In genomic region chr20:47349365-47350180, GRCh38 we compare ENCODE assay signal across 11 cellular contexts. TPM values are rescaled to one million over a fixed set of nuclear protein-coding genes. Genes with fewer than 3 reads are reported as not detected.
A peak's percentile ranks its signal among the peaks of the same experiment; 100 is the strongest.
DNase-seq lines count a peak whose midpoint lies in the region; ATAC-seq and TF ChIP-seq lines count a peak whose summit lies in the region.
"Had no signal": no experiment of that assay in that cellular context is flagged by ENCODE, and none has a peak within 500 bp of the region (broad histone marks: within the 10 kb centered on the region; RNA-seq: fewer than 3 reads in every experiment).

No MANE protein-coding gene starts in this region.

- no peaks in the 10 kb centered on the region for H3K9me3 ChIP-seq in skeletal muscle satellite cell (replicated peaks; ENCODE audit: low read length)

- no peak for ATAC-seq in HG02678 (IDR thresholded peaks at IDR 0.05; ENCODE audit: unreplicated experiment)
- ATAC-seq in GM18520 (IDR thresholded peaks at IDR 0.05; ENCODE audit: unreplicated experiment) = no peak
- ATAC-seq: HCT116 had no signal

- H3K4me1 ChIP-seq in skeletal muscle satellite cell (ENCODE audit: control insufficient read depth, insufficient read depth, low read length) = peaks cover 69% of the 10 kb centered on the region

- DNase-seq in GM12864 (ENCODE audit: low read depth) (no peak), globus pallidus (ENCODE audit: low spot score) (peak; percentile 52), amygdala (lab: John Stamatoyannopoulos, UW) (no peak), NCI-H2196 (lab: John Stamatoyannopoulos, UW; ENCODE audit: unreplicated experiment) (no peak)
- DNase-seq: activated CD8-positive, alpha-beta memory T cell treated with anti-CD3 and anti-CD28 coated beads, Interleukin-2, amount 50 U/mL, for 4 hours; SHP77 treated with DMSO at 0.1 percent for 48 hours had no signal

- H3K9ac ChIP-seq in skeletal muscle satellite cell (ENCODE audit: low read depth, low read length) = peak overlapping the region; percentile 89

- H3K4me3 ChIP-seq in GM12864 (ENCODE audit: low read depth, low read length) = peak overlapping the region; percentile 40
- peak overlapping the region; percentile 45 for H3K4me3 ChIP-seq in skeletal muscle satellite cell (ENCODE audit: low read length)

- TF ChIP-seq CTCF in GM12864 (IDR thresholded peaks at IDR 0.05; ENCODE audit: low read depth, low read length, missing control alignments) = no peak
- TF ChIP-seq CTCF in VCaP (conservative IDR thresholded peaks at IDR 0.05) = no peak

- H3K36me3 ChIP-seq in skeletal muscle satellite cell (ENCODE audit: insufficient read depth, low read length) = peaks cover 59% of the 10 kb centered on the region

- no peaks in the 10 kb centered on the region for H3K27me3 ChIP-seq in skeletal muscle satellite cell (ENCODE audit: control insufficient read depth, insufficient read depth, low read length)

- H3K27ac ChIP-seq in VCaP = peak overlapping the region; percentile 100

- H3K4me2 ChIP-seq in skeletal muscle satellite cell (ENCODE audit: low read length) = peak overlapping the region; percentile 91

RNA-seq across cellular contexts. Expression of gene ZMYND8, which starts 6.9 kb away (rescaled TPM):
- 40.1 and 50.0 TPM in 2 replicates for total RNA-seq in skeletal muscle satellite cell (2012; rRNA removed)
